In the genomic region with DNA sequence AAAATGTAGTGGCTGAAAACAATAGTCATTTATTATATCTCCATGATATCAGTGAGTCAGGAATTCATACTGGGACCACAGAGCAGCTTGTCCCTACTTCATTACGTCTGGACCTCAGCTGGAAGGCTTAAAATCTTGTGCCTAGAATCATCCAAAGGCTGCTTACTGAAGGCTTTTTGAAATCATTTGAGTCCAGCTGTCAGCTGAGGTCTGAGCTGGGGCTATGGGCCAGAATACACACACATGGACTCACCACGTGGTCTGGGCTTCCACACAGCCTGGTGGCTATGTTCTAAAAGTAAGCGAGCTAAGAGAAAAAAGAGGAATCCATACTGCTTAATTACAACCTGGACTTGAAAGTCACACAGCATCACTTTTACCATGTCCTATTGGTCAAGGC, we compare ENCODE assay signal across 14 cellular contexts.
DNase-seq lines count a peak whose midpoint lies in the region; ATAC-seq and TF ChIP-seq lines count a peak whose summit lies in the region.
"Had no signal": no experiment of that assay in that cellular context is flagged by ENCODE, and none has a peak within 500 bp of the region (broad histone marks: within the 10 kb centered on the region; RNA-seq: fewer than 3 reads in every experiment).

No MANE protein-coding gene starts in this region.

- no peak for TF ChIP-seq RAD21 in IMR-90 (IDR thresholded peaks at IDR 0.05; ENCODE audit: low read length)

- no peaks in the 10 kb centered on the region for H3K4me1 ChIP-seq in IMR-90 (ENCODE audit: control insufficient read depth, insufficient read depth, low read length)
- no peaks in the 10 kb centered on the region for H3K4me1 ChIP-seq in body of pancreas
- peaks cover 0 to 6% (median 0%) of the 10 kb centered on the region in 9 donors for H3K4me1 ChIP-seq in heart right ventricle
- H3K4me1 ChIP-seq in gastrocnemius medialis: no peaks in the 10 kb centered on the region

- H4K5ac ChIP-seq in IMR-90 (ENCODE audit: low read depth, low read length): no peak overlapping the region

- no peak overlapping the region for H2BK120ac ChIP-seq in IMR-90 (ENCODE audit: low read depth, low read length)

- no peak overlapping the region for H3K4me3 ChIP-seq in IMR-90 (ENCODE audit: insufficient read depth, low read depth, low read length)
- no peak overlapping the region for H3K4me3 ChIP-seq in body of pancreas
- H3K4me3 ChIP-seq in heart right ventricle: no peak overlapping the region
- H3K4me3 ChIP-seq in gastrocnemius medialis: no peak overlapping the region
- H3K4me3 ChIP-seq: lung had no signal

- no peak overlapping the region for H3K9ac ChIP-seq in IMR-90 (ENCODE audit: low read depth, low read length)

- H3K9me1 ChIP-seq in IMR-90 (ENCODE audit: insufficient read depth, low read length): no peaks in the 10 kb centered on the region

- H3K27me3 ChIP-seq in IMR-90 (ENCODE audit: control insufficient read depth, insufficient read depth, low read length): no peaks in the 10 kb centered on the region
- no peaks in the 10 kb centered on the region for H3K27me3 ChIP-seq in body of pancreas
- H3K27me3 ChIP-seq in heart right ventricle: no peaks in the 10 kb centered on the region
- no peaks in the 10 kb centered on the region for H3K27me3 ChIP-seq in gastrocnemius medialis

- intact Hi-C loops in IMR-90 (cut with micrococcal nuclease) (no loop called here), body of pancreas (cut with DNase I) (no loop called here), heart right ventricle (cut with DNase I) (loop anchor here in 1 of 10 donors (10.0 kb wide), 1 partner anchor 138 kb away; no protein-coding TSS in a partner anchor), gastrocnemius medialis (cut with DNase I; ENCODE audit: low total_unique reads) (loop anchor here (10.0 kb wide), 1 partner anchor 98 kb away; no protein-coding TSS in a partner anchor)

- no peak overlapping the region for H2BK20ac ChIP-seq in IMR-90 (ENCODE audit: low read depth, low read length)

- no peak overlapping the region for H2AK5ac ChIP-seq in IMR-90 (ENCODE audit: low read depth, low read length)

- TF ChIP-seq POLR2A in IMR-90 (IDR thresholded peaks at IDR 0.05; ENCODE audit: low read depth, low read length) (no peak), body of pancreas (IDR thresholded peaks at IDR 0.05) (no peak), gastrocnemius medialis (IDR thresholded peaks at IDR 0.05) (no peak), erythroblast (IDR thresholded peaks at IDR 0.05; ENCODE audit: low read length) (no peak)

- no peaks in the 10 kb centered on the region for H4K20me1 ChIP-seq in IMR-90 (ENCODE audit: insufficient read depth, low read length)

- H4K91ac ChIP-seq in IMR-90 (ENCODE audit: insufficient read depth, low read depth, low read length): no peak overlapping the region

- BruUV-seq in IMR-90 (replicated peaks; lab: Mats Ljungman, UMichigan): no TSS peak

- H3K18ac ChIP-seq in IMR-90 (ENCODE audit: low read depth, low read length): no peak overlapping the region

- no peak for TF ChIP-seq CTCF in IMR-90 (conservative IDR thresholded peaks at IDR 0.05; ENCODE audit: low read depth, low read length)
- TF ChIP-seq CTCF in body of pancreas (IDR thresholded peaks at IDR 0.05): no peak
- no peak for TF ChIP-seq CTCF in heart right ventricle (IDR thresholded peaks at IDR 0.05)
- TF ChIP-seq CTCF in gastrocnemius medialis (IDR thresholded peaks at IDR 0.05 in 4 of 5, conservative IDR thresholded peaks at IDR 0.05 in 1 of 5): no peak

- no peak overlapping the region for H4K8ac ChIP-seq in IMR-90 (ENCODE audit: low read depth in 2 of 2, low read length in 2 of 2)

- H3K36me3 ChIP-seq in IMR-90 (ENCODE audit: control insufficient read depth, insufficient read depth, low read length): no peaks in the 10 kb centered on the region
- H3K36me3 ChIP-seq in body of pancreas (replicated peaks in 1 of 2; ENCODE audit: insufficient read depth in 1 of 2, low read depth in 2 of 2): no peaks in the 10 kb centered on the region
- no peaks in the 10 kb centered on the region for H3K36me3 ChIP-seq in heart right ventricle
- H3K36me3 ChIP-seq in gastrocnemius medialis: no peaks in the 10 kb centered on the region

- H3K4me2 ChIP-seq in IMR-90 (ENCODE audit: low read depth, low read length): no peak overlapping the region

- H3K14ac ChIP-seq in IMR-90 (replicated peaks; ENCODE audit: low read depth, low read length): no peak overlapping the region

- no peak overlapping the region for H3K23ac ChIP-seq in IMR-90 (ENCODE audit: low read depth, low read length)

- H2BK15ac ChIP-seq in IMR-90 (ENCODE audit: low read depth, low read length): no peak overlapping the region

- H3K4ac ChIP-seq in IMR-90 (ENCODE audit: low read depth, low read length): no peak overlapping the region

- CTCF ChIA-PET in IMR-90 (lab: Yijun Ruan, JAX): interaction anchor here (1.1 to 1.6 kb wide), 2 partner anchors 8 to 208 kb away, joined by 6 read pairs; a partner anchor contains a TSS

- DNase-seq in IMR-90 (peak; percentile 43), body of pancreas (peak in 3 of 4 donors; percentile 25 to 26 (median 26)), heart right ventricle (peak; percentile 20 to 75), gastrocnemius medialis (peak; percentile 14 to 50), NAMALWA (ENCODE audit: low spot score) (no peak), erythroblast (lab: John Stamatoyannopoulos, UW) (no peak), LoVo (ENCODE audit: low spot score) (no peak)
- DNase-seq: activated naive CD8-positive, alpha-beta T cell treated with anti-CD3 and anti-CD28 coated beads, Interleukin-2, amount 10 ng/mL, durations not matched to agents 7 days and 5 days; effector CD4-positive, alpha-beta T cell; NCI-H1105; stimulated activated CD4-positive, alpha-beta T cell treated with anti-CD3 and anti-CD28 coated beads, Interleukin-4, amount 100 ng/mL, for 24 hours; stimulated activated naive CD8-positive, alpha-beta T cell treated with anti-CD3 and anti-CD28 coated beads, Interleukin-15, Interleukin-2, amounts not matched to agents 100 U/mL and 50 U/mL, for 24 hours had no signal

- in situ Hi-C loops in IMR-90 (cut with MboI; ENCODE audit: low sequenced_read_pairs): no loop called here
- in situ Hi-C loops in gastrocnemius medialis (cut with MboI; ENCODE audit: low sequenced_read_pairs in 4 of 4): no loop called here

- POLR2A ChIA-PET in IMR-90 (lab: Charles Lee; ENCODE audit: unreplicated experiment): no interaction called here

- H3K27ac ChIP-seq in IMR-90 (ENCODE audit: insufficient read depth, low read length): no peak overlapping the region
- no peak overlapping the region for H3K27ac ChIP-seq in body of pancreas
- H3K27ac ChIP-seq in heart right ventricle: peak overlapping the region in 4 of 10 donors; percentile 15 to 54 (median 28)
- no peak overlapping the region for H3K27ac ChIP-seq in gastrocnemius medialis

- ATAC-seq in IMR-90 (ENCODE audit: low read depth): no peak
- ATAC-seq in body of pancreas: no peak
- ATAC-seq in heart right ventricle: peak; percentile 77 to 96 (median 94)
- peak; percentile 53 to 76 for ATAC-seq in gastrocnemius medialis
- no peak for ATAC-seq in HG03571 (IDR thresholded peaks at IDR 0.05; ENCODE audit: unreplicated experiment)
- ATAC-seq: stimulated activated naive CD8-positive, alpha-beta T cell treated with anti-CD3 and anti-CD28 coated beads, Interleukin-15, Interleukin-2, amounts not matched to agents 100 U/mL and 50 U/mL, for 24 hours had no signal

- no CpG with 5 or more reads among the region's 3 CpGs for WGBS in IMR-90 (ENCODE audit: extremely low coverage in 2 of 2, insufficient read length in 1 of 2), 2 experiments
- 52 to 54% methylated on average over 3 of the region's 3 CpGs for WGBS in body of pancreas, 2 donors
- 56 to 65% methylated on average over 3 of the region's 3 CpGs for WGBS in heart right ventricle, 2 donors

- H2AFZ ChIP-seq in IMR-90 (replicated peaks; ENCODE audit: low read length, poor library complexity): no peak overlapping the region

- no peak overlapping the region for H2AK9ac ChIP-seq in IMR-90 (replicated peaks; ENCODE audit: low read depth, low read length, poor library complexity)

- no peaks in the 10 kb centered on the region for H3K79me1 ChIP-seq in IMR-90 (ENCODE audit: low read depth in 1 of 2, low read length in 2 of 2)

- H3K56ac ChIP-seq in IMR-90 (ENCODE audit: extremely low read depth, insufficient read depth, low read length): no peak overlapping the region

- no peaks in the 10 kb centered on the region for H3K9me3 ChIP-seq in IMR-90 (ENCODE audit: control insufficient read depth, insufficient read depth, low read length)
- H3K9me3 ChIP-seq in body of pancreas: no peaks in the 10 kb centered on the region
- peaks cover 0 to 5% (median 0%) of the 10 kb centered on the region in 11 donors for H3K9me3 ChIP-seq in heart right ventricle
- no peaks in the 10 kb centered on the region for H3K9me3 ChIP-seq in gastrocnemius medialis

- dilution Hi-C loops in IMR-90 (cut with HindIII; ENCODE audit: low sequenced_read_pairs, unreplicated experiment): no loop called here

- H2BK5ac ChIP-seq in IMR-90 (ENCODE audit: low read depth, low read length, poor library complexity, severe bottlenecking): no peak overlapping the region

TF ChIP-seq in IMR-90, 13 proteins besides CTCF, POLR2A, EP300 and RAD21 (continues in another document):
- TF ChIP-seq, protein P1, sequence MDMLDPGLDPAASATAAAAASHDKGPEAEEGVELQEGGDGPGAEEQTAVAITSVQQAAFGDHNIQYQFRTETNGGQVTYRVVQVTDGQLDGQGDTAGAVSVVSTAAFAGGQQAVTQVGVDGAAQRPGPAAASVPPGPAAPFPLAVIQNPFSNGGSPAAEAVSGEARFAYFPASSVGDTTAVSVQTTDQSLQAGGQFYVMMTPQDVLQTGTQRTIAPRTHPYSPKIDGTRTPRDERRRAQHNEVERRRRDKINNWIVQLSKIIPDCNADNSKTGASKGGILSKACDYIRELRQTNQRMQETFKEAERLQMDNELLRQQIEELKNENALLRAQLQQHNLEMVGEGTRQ (IDR thresholded peaks at IDR 0.05; ENCODE audit: low read depth, low read length): no peak
- no peak for TF ChIP-seq BHLHE40 (IDR thresholded peaks at IDR 0.05; ENCODE audit: low read depth, low read length)
- TF ChIP-seq, protein P2, sequence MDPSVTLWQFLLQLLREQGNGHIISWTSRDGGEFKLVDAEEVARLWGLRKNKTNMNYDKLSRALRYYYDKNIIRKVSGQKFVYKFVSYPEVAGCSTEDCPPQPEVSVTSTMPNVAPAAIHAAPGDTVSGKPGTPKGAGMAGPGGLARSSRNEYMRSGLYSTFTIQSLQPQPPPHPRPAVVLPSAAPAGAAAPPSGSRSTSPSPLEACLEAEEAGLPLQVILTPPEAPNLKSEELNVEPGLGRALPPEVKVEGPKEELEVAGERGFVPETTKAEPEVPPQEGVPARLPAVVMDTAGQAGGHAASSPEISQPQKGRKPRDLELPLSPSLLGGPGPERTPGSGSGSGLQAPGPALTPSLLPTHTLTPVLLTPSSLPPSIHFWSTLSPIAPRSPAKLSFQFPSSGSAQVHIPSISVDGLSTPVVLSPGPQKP (IDR thresholded peaks at IDR 0.05; ENCODE audit: borderline replicate concordance, low read depth, low read length): no peak
- TF ChIP-seq CHD1 (IDR thresholded peaks at IDR 0.05; ENCODE audit: low read depth, low read length): no peak
- no peak for TF ChIP-seq RFX5 (IDR thresholded peaks at IDR 0.05; ENCODE audit: low read depth, low read length)
- TF ChIP-seq SMC3 (IDR thresholded peaks at IDR 0.05; ENCODE audit: low read depth, low read length): no peak
- no peak for TF ChIP-seq NFE2L2 (IDR thresholded peaks at IDR 0.05; ENCODE audit: low read depth, low read length)

Comparison
In these comparisons a context has a peak if more than half of its experiments do, and no peak if none do; other contexts are left out.
1. ATAC-seq: peak in heart right ventricle (8 of 8) and gastrocnemius medialis (2 of 2); none in IMR-90 (single experiment), body of pancreas (single experiment) and HG03571 (single experiment).
2. DNase-seq: peak in IMR-90 (single experiment), body of pancreas (3 of 4), heart right ventricle (2 of 2) and gastrocnemius medialis (2 of 2); none in NAMALWA (single experiment), erythroblast (0 of 2) and LoVo (single experiment).